7 cellular contexts compared by ENCODE assay signal in genomic region chr1:243589286-243589685, GRCh38.
A peak's percentile ranks its signal among the peaks of the same experiment; 100 is the strongest.
ATAC-seq and TF ChIP-seq lines count a peak whose summit lies in the region.
"Not testable (repeated sequence)": the region's sequence is repeated elsewhere in the genome, so short reads cannot be mapped to it uniquely, and the experiment has no call there.

No MANE protein-coding gene starts in this region.

- not testable (repeated sequence) for H3K9me3 ChIP-seq in SU-DHL-6 (ENCODE audit: insufficient read depth, low read length)

- TF ChIP-seq CTCF in SU-DHL-6 (IDR thresholded peaks at IDR 0.05; ENCODE audit: insufficient read depth, low read length, poor library complexity, severe bottlenecking): not testable (repeated sequence)

- H2AFZ ChIP-seq in SU-DHL-6 (ENCODE audit: low read depth, low read length, severe bottlenecking): not testable (repeated sequence)

- not testable (repeated sequence) for H3K9ac ChIP-seq in SU-DHL-6 (ENCODE audit: low read length)

- ATAC-seq in GM18520 (IDR thresholded peaks at IDR 0.05; ENCODE audit: unreplicated experiment) (peak; percentile 71), GM19395 (IDR thresholded peaks at IDR 0.05; ENCODE audit: unreplicated experiment) (peak; percentile 77), GM21529 (IDR thresholded peaks at IDR 0.05; ENCODE audit: unreplicated experiment) (peak; percentile 82), HG02798 (IDR thresholded peaks at IDR 0.05; ENCODE audit: poor library complexity, unreplicated experiment) (peak; percentile 82), HG03095 (IDR thresholded peaks at IDR 0.05; ENCODE audit: unreplicated experiment) (peak; percentile 73), HG03460 (IDR thresholded peaks at IDR 0.05; ENCODE audit: unreplicated experiment) (peak; percentile 77)

- H3K36me3 ChIP-seq in SU-DHL-6 (ENCODE audit: low read length): not testable (repeated sequence)

- H3K4me3 ChIP-seq in SU-DHL-6 (ENCODE audit: insufficient read depth, low read length, poor library complexity, severe bottlenecking): not testable (repeated sequence)

- not testable (repeated sequence) for H4K20me1 ChIP-seq in SU-DHL-6 (ENCODE audit: low read depth, low read length)

- H3K9me2 ChIP-seq in SU-DHL-6 (replicated peaks; ENCODE audit: insufficient read depth, low read length): not testable (repeated sequence)

- not testable (repeated sequence) for H3K27ac ChIP-seq in SU-DHL-6 (ENCODE audit: low read depth, low read length)

- not testable (repeated sequence) for H3F3A ChIP-seq in SU-DHL-6 (ENCODE audit: insufficient read depth)

- H3K79me2 ChIP-seq in SU-DHL-6 (ENCODE audit: insufficient read depth, low read length): not testable (repeated sequence)

- H3K4me2 ChIP-seq in SU-DHL-6 (ENCODE audit: low read depth, low read length, poor library complexity, severe bottlenecking): peak overlapping the region; percentile 17

- H3K27me3 ChIP-seq in SU-DHL-6 (ENCODE audit: low read length): not testable (repeated sequence)
